In the genomic region with DNA sequence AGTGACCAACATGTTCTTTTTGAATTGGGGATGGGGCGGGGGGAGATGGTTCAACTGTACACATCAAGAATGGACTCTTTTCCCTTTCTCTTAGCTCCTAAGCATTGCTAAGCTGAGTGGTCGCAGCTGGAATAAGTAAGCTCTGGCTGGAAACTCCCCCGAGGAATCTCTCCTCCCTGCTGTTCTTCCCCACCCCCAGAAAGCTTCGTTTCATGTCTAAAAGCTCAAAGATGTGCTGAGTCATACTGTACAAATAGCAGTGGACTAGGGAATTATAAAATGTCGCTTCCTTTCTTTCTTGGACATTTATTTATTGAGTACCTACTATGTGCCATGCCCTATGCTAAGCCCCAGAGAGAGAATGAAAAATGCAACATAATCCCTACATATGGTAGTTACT, we compare ENCODE assay signal across 2 cellular contexts.
TF ChIP-seq lines count a peak whose summit lies in the region.

No MANE protein-coding gene starts in this region.

TF ChIP-seq in IMR-90, 13 proteins besides CTCF, POLR2A, EP300 and RAD21:
- TF ChIP-seq NFE2L2 (IDR thresholded peaks at IDR 0.05; ENCODE audit: low read depth, low read length) (peak; percentile 98), MXI1 (IDR thresholded peaks at IDR 0.05; ENCODE audit: borderline replicate concordance, low read depth, low read length) (no peak), SMC3 (IDR thresholded peaks at IDR 0.05; ENCODE audit: low read depth, low read length) (no peak), MAZ (IDR thresholded peaks at IDR 0.05; ENCODE audit: borderline replicate concordance, low read depth, low read length) (no peak), FOS (IDR thresholded peaks at IDR 0.05; ENCODE audit: low read depth, low read length) (no peak), CEBPB (IDR thresholded peaks at IDR 0.05; ENCODE audit: low read depth, low read length) (no peak), BHLHE40 (IDR thresholded peaks at IDR 0.05; ENCODE audit: low read depth, low read length) (no peak), MAFK (IDR thresholded peaks at IDR 0.05; ENCODE audit: low read depth, low read length) (peak; percentile 78), CHD1 (IDR thresholded peaks at IDR 0.05; ENCODE audit: low read depth, low read length) (no peak), RFX5 (IDR thresholded peaks at IDR 0.05; ENCODE audit: low read depth, low read length) (no peak), RCOR1 (IDR thresholded peaks at IDR 0.05; ENCODE audit: insufficient replicate concordance, low read length) (no peak)
- TF ChIP-seq, protein P1, sequence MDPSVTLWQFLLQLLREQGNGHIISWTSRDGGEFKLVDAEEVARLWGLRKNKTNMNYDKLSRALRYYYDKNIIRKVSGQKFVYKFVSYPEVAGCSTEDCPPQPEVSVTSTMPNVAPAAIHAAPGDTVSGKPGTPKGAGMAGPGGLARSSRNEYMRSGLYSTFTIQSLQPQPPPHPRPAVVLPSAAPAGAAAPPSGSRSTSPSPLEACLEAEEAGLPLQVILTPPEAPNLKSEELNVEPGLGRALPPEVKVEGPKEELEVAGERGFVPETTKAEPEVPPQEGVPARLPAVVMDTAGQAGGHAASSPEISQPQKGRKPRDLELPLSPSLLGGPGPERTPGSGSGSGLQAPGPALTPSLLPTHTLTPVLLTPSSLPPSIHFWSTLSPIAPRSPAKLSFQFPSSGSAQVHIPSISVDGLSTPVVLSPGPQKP (IDR thresholded peaks at IDR 0.05; ENCODE audit: borderline replicate concordance, low read depth, low read length): no peak
- TF ChIP-seq, protein P2, sequence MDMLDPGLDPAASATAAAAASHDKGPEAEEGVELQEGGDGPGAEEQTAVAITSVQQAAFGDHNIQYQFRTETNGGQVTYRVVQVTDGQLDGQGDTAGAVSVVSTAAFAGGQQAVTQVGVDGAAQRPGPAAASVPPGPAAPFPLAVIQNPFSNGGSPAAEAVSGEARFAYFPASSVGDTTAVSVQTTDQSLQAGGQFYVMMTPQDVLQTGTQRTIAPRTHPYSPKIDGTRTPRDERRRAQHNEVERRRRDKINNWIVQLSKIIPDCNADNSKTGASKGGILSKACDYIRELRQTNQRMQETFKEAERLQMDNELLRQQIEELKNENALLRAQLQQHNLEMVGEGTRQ (IDR thresholded peaks at IDR 0.05; ENCODE audit: low read depth, low read length): no peak

TF ChIP-seq in GM12878, 131 proteins besides CTCF, POLR2A, EP300 and RAD21:
- TF ChIP-seq RAD51 (IDR thresholded peaks at IDR 0.05) (no peak), YY1 (IDR thresholded peaks at IDR 0.05; ENCODE audit: low read depth, low read length) (no peak), SMAD1 (IDR thresholded peaks at IDR 0.05; ENCODE audit: low read depth, partially characterized antibody) (no peak), SP1 (IDR thresholded peaks at IDR 0.05; ENCODE audit: low read depth, low read length) (no peak), HDAC2 (IDR thresholded peaks at IDR 0.05) (no peak), HDAC6 (IDR thresholded peaks at IDR 0.05; ENCODE audit: unreplicated experiment) (no peak), CBX3 (IDR thresholded peaks at IDR 0.05; ENCODE audit: borderline replicate concordance, low read depth) (no peak), RCOR1 (conservative IDR thresholded peaks at IDR 0.05; ENCODE audit: low read depth, low read length) (no peak), BRCA1 (IDR thresholded peaks at IDR 0.05; ENCODE audit: low read depth, low read length) (no peak), ESRRA (IDR thresholded peaks at IDR 0.05; ENCODE audit: low read length) (no peak), FOXK2 (IDR thresholded peaks at IDR 0.05) (no peak), CBFB (IDR thresholded peaks at IDR 0.05; ENCODE audit: low read depth) (no peak), POLR2AphosphoS5 (IDR thresholded peaks at IDR 0.05; ENCODE audit: low read length) (no peak), KDM1A (IDR thresholded peaks at IDR 0.05; ENCODE audit: borderline replicate concordance) (no peak), SIX5 (IDR thresholded peaks at IDR 0.05; ENCODE audit: low read depth, low read length, severe bottlenecking) (no peak), MYB (IDR thresholded peaks at IDR 0.05; ENCODE audit: borderline replicate concordance, low read depth, low read length) (no peak), NR2F1 (conservative IDR thresholded peaks at IDR 0.05) (no peak)
- TF ChIP-seq, protein P3, sequence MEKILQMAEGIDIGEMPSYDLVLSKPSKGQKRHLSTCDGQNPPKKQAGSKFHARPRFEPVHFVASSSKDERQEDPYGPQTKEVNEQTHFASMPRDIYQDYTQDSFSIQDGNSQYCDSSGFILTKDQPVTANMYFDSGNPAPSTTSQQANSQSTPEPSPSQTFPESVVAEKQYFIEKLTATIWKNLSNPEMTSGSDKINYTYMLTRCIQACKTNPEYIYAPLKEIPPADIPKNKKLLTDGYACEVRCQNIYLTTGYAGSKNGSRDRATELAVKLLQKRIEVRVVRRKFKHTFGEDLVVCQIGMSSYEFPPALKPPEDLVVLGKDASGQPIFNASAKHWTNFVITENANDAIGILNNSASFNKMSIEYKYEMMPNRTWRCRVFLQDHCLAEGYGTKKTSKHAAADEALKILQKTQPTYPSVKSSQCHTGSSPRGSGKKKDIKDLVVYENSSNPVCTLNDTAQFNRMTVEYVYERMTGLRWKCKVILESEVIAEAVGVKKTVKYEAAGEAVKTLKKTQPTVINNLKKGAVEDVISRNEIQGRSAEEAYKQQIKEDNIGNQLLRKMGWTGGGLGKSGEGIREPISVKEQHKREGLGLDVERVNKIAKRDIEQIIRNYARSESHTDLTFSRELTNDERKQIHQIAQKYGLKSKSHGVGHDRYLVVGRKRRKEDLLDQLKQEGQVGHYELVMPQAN (conservative IDR thresholded peaks at IDR 0.05): no peak
- TF ChIP-seq, protein P4, sequence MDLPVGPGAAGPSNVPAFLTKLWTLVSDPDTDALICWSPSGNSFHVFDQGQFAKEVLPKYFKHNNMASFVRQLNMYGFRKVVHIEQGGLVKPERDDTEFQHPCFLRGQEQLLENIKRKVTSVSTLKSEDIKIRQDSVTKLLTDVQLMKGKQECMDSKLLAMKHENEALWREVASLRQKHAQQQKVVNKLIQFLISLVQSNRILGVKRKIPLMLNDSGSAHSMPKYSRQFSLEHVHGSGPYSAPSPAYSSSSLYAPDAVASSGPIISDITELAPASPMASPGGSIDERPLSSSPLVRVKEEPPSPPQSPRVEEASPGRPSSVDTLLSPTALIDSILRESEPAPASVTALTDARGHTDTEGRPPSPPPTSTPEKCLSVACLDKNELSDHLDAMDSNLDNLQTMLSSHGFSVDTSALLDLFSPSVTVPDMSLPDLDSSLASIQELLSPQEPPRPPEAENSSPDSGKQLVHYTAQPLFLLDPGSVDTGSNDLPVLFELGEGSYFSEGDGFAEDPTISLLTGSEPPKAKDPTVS (IDR thresholded peaks at IDR 0.05; ENCODE audit: low read depth, low read length): no peak
- TF ChIP-seq, protein P5, sequence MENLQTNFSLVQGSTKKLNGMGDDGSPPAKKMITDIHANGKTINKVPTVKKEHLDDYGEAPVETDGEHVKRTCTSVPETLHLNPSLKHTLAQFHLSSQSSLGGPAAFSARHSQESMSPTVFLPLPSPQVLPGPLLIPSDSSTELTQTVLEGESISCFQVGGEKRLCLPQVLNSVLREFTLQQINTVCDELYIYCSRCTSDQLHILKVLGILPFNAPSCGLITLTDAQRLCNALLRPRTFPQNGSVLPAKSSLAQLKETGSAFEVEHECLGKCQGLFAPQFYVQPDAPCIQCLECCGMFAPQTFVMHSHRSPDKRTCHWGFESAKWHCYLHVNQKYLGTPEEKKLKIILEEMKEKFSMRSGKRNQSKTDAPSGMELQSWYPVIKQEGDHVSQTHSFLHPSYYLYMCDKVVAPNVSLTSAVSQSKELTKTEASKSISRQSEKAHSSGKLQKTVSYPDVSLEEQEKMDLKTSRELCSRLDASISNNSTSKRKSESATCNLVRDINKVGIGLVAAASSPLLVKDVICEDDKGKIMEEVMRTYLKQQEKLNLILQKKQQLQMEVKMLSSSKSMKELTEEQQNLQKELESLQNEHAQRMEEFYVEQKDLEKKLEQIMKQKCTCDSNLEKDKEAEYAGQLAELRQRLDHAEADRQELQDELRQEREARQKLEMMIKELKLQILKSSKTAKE (IDR thresholded peaks at IDR 0.05; ENCODE audit: low read depth, poor library complexity, severe bottlenecking): no peak
